19 cellular contexts compared by ENCODE assay signal in the genomic region with DNA sequence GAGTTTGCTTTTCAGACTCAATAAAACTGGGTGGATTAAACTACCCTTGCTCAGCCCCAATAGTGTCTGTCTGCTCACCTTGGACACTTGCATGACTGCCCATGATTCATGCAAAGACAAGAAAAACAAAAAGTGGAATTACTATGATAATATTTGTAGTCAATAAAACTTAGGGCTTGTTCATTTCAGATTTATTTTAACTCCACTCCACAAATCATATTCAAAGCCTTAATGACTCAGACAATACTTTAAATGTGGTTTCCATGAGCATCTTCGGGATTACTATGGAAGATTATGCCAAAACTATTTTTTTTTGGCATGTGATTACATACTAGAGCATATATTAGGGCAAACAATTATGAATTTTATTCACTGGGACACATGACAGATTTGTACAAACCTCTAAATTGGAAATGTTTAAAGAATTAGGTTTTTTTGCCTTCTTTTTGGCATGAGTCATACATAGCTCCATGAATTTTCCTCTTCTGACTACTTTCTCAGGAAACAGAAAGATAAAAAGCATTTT.
DNase-seq lines count a peak whose midpoint lies in the region; ATAC-seq and TF ChIP-seq lines count a peak whose summit lies in the region.
"Had no signal": no experiment of that assay in that cellular context is flagged by ENCODE, and none has a peak within 500 bp of the region (broad histone marks: within the 10 kb centered on the region; RNA-seq: fewer than 3 reads in every experiment).

No MANE protein-coding gene starts in this region.

- BruUV-seq in PC-3 (replicated peaks; lab: Mats Ljungman, UMichigan) = no TSS peak

- H3F3A ChIP-seq in PC-3 (ENCODE audit: low read length, unreplicated experiment) = no peaks in the 10 kb centered on the region

- DNase-seq in COLO829 (ENCODE audit: low spot score) (peak; percentile 47), PC-3 (peak; percentile 50), fibroblast of gingiva (ENCODE audit: low read depth) (peak; percentile 83), non-pigmented ciliary epithelial cell (ENCODE audit: low read depth) (peak; percentile 28), thyroid gland (no peak), GM10248 (ENCODE audit: extremely low spot score) (no peak)
- DNase-seq in activated CD4-positive, alpha-beta T cell treated with anti-CD3 and anti-CD28 coated beads for 48 hours = no peak
- DNase-seq: activated CD4-positive, alpha-beta T cell treated with anti-CD3 and anti-CD28 coated beads, Interleukin-2, amount 10 ng/mL, durations not matched to agents 24 days and 14 days; activated naive CD8-positive, alpha-beta T cell treated with anti-CD3 and anti-CD28 coated beads, Interleukin-2, amount 10 ng/mL, durations not matched to agents 7 days and 5 days; activated T-cell treated with anti-CD3 and anti-CD28 coated beads, Interleukin-2, amount 50 U/mL, for 24 hours; cortex of kidney; islet precursor cell; NCI-H187 treated with DMSO at 0.1 percent for 48 hours; NCI-H69; stimulated activated CD8-positive, alpha-beta memory T cell treated with anti-CD3 and anti-CD28 coated beads, Interleukin-4, amount 100 ng/mL, for 48 hours; transverse colon had no signal

- no peaks in the 10 kb centered on the region for H3K36me3 ChIP-seq in PC-3 (ENCODE audit: low read depth, low read length)
- H3K36me3 ChIP-seq in thyroid gland = no peaks in the 10 kb centered on the region
- H3K36me3 ChIP-seq: transverse colon had no signal

- H4K20me1 ChIP-seq in PC-3 (ENCODE audit: low read length) = no peaks in the 10 kb centered on the region

- POLR2A ChIA-PET in PC-3 (lab: Charles Lee; ENCODE audit: unreplicated experiment) (interaction anchor here (0.6 kb wide), 1 partner anchor 427 kb away, joined by 3 read pairs; no protein-coding TSS in a partner anchor), GM10248 (lab: Yijun Ruan, JAX) (no interaction called here)

- intact Hi-C loops in PC-3 (cut with micrococcal nuclease) = no loop called here
- intact Hi-C loops in thyroid gland (cut with DNase I) = no loop called here

- H3K27ac ChIP-seq in PC-3 (ENCODE audit: low read length) (peak overlapping the region; percentile 7), thyroid gland (no peak overlapping the region)
- H3K27ac ChIP-seq: C4-2B, transverse colon had no signal

- no peak overlapping the region for H3K9ac ChIP-seq in PC-3 (ENCODE audit: low read length)

- CTCF ChIA-PET in PC-3 (lab: Charles Lee) (no interaction called here), GM10248 (lab: Yijun Ruan, JAX) (no interaction called here)

- H3K4me1 ChIP-seq in PC-3 (ENCODE audit: insufficient read depth, low read length) = no peaks in the 10 kb centered on the region; the same call in 1 of the 2 replicates
- H3K4me1 ChIP-seq in thyroid gland = no peaks in the 10 kb centered on the region

- 78 to 85% methylated on average over 1 of the region's 1 CpG for WGBS in thyroid gland, 2 donors

- H3K9me3 ChIP-seq in PC-3 (ENCODE audit: low read length) (no peaks in the 10 kb centered on the region), thyroid gland (no peaks in the 10 kb centered on the region)
- H3K9me3 ChIP-seq: transverse colon had no signal

- no peak overlapping the region for H3K4me3 ChIP-seq in PC-3 (ENCODE audit: low read length)
- no peak overlapping the region for H3K4me3 ChIP-seq in thyroid gland (replicated peaks in 1 of 3)
- H3K4me3 ChIP-seq: K562, transverse colon had no signal

- H3K4me2 ChIP-seq in PC-3 (ENCODE audit: low read length) = no peak overlapping the region

- no peaks in the 10 kb centered on the region for H3K27me3 ChIP-seq in PC-3 (ENCODE audit: low read length)
- H3K27me3 ChIP-seq in thyroid gland = no peaks in the 10 kb centered on the region
- H3K27me3 ChIP-seq: transverse colon had no signal

- H2AFZ ChIP-seq in PC-3 (ENCODE audit: low read length) = no peak overlapping the region

- TF ChIP-seq POLR2A in thyroid gland (IDR thresholded peaks at IDR 0.05) = no peak

- TF ChIP-seq CTCF in PC-3 (conservative IDR thresholded peaks at IDR 0.05; ENCODE audit: low read depth, low read length) = no peak
- no peak for TF ChIP-seq CTCF in thyroid gland (IDR thresholded peaks at IDR 0.05)
- no peak for TF ChIP-seq CTCF in GM10248 (IDR thresholded peaks at IDR 0.05; ENCODE audit: control extremely low read depth, extremely low read depth, low read depth, missing control alignments)

- H3K79me2 ChIP-seq in PC-3 (ENCODE audit: low read length) = no peaks in the 10 kb centered on the region

- ATAC-seq in PC-3 (peak; percentile 27; the same call in 1 of the 2 replicates), HG03565 (IDR thresholded peaks at IDR 0.05; ENCODE audit: unreplicated experiment) (no peak)
- ATAC-seq: K562 had no signal

- H3K9me2 ChIP-seq in PC-3 (replicated peaks; ENCODE audit: low read length) = no peaks in the 10 kb centered on the region

Comparison
In these comparisons a context has a peak if more than half of its experiments do, and no peak if none do; other contexts are left out.
1. DNase-seq: peak in COLO829 (single experiment), PC-3 (single experiment), fibroblast of gingiva (single experiment) and non-pigmented ciliary epithelial cell (single experiment); none in thyroid gland (0 of 2), activated CD4-positive, alpha-beta T cell treated with anti-CD3 and anti-CD28 coated beads for 48 hours (single experiment) and GM10248 (single experiment).